ENCODE assay signal across 7 cellular contexts in the genomic region with DNA sequence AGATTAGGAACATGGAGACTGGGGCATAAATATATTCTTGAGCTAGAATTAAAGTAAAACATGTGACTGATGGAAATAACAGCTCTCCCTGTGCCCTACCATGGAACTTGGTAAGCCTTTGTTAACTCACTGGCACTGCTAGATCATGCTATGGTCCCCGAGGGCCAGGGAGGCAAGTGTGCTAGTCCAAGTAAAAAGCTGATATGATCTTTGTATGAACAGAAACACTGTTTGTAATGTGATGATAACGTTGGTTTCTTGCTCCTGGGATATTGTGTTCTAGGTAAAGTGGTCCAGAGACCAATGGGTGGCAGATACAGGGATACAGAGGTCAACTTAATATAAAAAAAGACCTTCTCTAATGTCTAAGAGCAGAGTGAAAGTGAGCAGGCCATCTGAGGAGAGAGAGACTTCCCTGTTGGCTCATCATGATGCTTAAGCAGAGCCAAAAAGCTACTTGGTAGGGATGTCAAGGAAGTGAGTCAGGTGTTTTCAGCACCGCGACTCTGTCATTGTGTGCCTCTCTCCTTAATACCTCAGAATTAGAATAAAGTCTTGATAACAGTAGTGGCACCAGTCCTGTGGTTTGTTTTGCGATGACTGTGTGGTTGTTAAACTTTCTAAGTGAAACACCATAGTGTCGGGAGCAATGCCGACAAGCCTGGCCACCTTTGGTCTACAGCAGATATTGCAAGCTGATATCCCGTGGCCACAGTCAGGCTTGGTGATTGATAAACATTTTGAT. TPM values are rescaled to one million over a fixed set of nuclear protein-coding genes. Genes with fewer than 3 reads are reported as not detected.
DNase-seq lines count a peak whose midpoint lies in the region; ATAC-seq, FAIRE-seq and TF ChIP-seq lines count a peak whose summit lies in the region.

No MANE protein-coding gene starts in this region.

- H3K36me3 ChIP-seq in endodermal cell (ENCODE audit: control insufficient read depth, insufficient read depth, low read length) (no peaks in the 10 kb centered on the region), neural progenitor cell (no peaks in the 10 kb centered on the region), esophagus muscularis mucosa (no peaks in the 10 kb centered on the region)

- H3K4me1 Mint-ChIP-seq in WTC11 (peaks cover 53% of the 10 kb centered on the region), endodermal cell (peaks cover 24% of the 10 kb centered on the region), neural progenitor cell (peaks cover 25% of the 10 kb centered on the region)

- H3K27ac Mint-ChIP-seq in WTC11 (peak overlapping the region; percentile 88), endodermal cell (peak overlapping the region; percentile 2), neural progenitor cell (no peak overlapping the region)

- CTCF ChIA-PET in WTC11 (lab: Charles Lee): interaction anchor here (1.3 to 1.5 kb wide), 3 partner anchors 9 to 405 kb away, joined by 3 to 6 read pairs (median 6); partner anchors contain the start of gene AMN1

- no peak overlapping the region for H3K4me2 ChIP-seq in neural progenitor cell

- no peak for TF ChIP-seq POLR2A in esophagus muscularis mucosa (IDR thresholded peaks at IDR 0.05; ENCODE audit: low read depth)

- H3K27me3 ChIP-seq in endodermal cell (ENCODE audit: control insufficient read depth, insufficient read depth, low read length, poor library complexity, severe bottlenecking) (no peaks in the 10 kb centered on the region), neural progenitor cell (no peaks in the 10 kb centered on the region), esophagus muscularis mucosa (no peaks in the 10 kb centered on the region)

- H3F3A ChIP-seq in neural progenitor cell (ENCODE audit: low read depth): peaks cover 20% of the 10 kb centered on the region

- H3K9me3 ChIP-seq in endodermal cell (ENCODE audit: control insufficient read depth, low read length): no peaks in the 10 kb centered on the region
- H3K9me3 ChIP-seq in neural progenitor cell (ENCODE audit: low read depth): no peaks in the 10 kb centered on the region
- H3K9me3 ChIP-seq in esophagus muscularis mucosa: no peaks in the 10 kb centered on the region

- 76 to 91% methylated on average over 5 to 8 of the region's 8 CpGs for WGBS in endodermal cell (ENCODE audit: insufficient coverage in 1 of 2, insufficient read length in 1 of 2), 2 experiments
- WGBS in esophagus muscularis mucosa: 66% methylated on average over 8 of the region's 8 CpGs

- no peak overlapping the region for H2AFZ ChIP-seq in neural progenitor cell (replicated peaks)

- H3K4me3 ChIP-seq in endodermal cell (ENCODE audit: low read length) (no peak overlapping the region), neural progenitor cell (no peak overlapping the region), esophagus muscularis mucosa (no peak overlapping the region)

- H3K27ac ChIP-seq in endodermal cell (ENCODE audit: low read depth, low read length): no peak overlapping the region
- no peak overlapping the region for H3K27ac ChIP-seq in neural progenitor cell
- H3K27ac ChIP-seq in esophagus muscularis mucosa (replicated peaks in 1 of 4): peak overlapping the region in 2 of 4 donors; percentile 37 to 42

- H3K9ac ChIP-seq in endodermal cell (ENCODE audit: extremely low read depth, low read length, poor library complexity, severe bottlenecking) (no peak overlapping the region), neural progenitor cell (no peak overlapping the region)

- no peaks in the 10 kb centered on the region for H4K20me1 ChIP-seq in neural progenitor cell (ENCODE audit: low read depth)

- DNase-seq in GM19239 (ENCODE audit: insufficient read length, low spot score) (peak; percentile 28), WTC11 (ENCODE audit: low spot score) (no peak), endodermal cell (peak; percentile 68), neural progenitor cell (ENCODE audit: low spot score) (no peak), esophagus muscularis mucosa (ENCODE audit: extremely low spot score) (no peak)
- peak; percentile 70 for DNase-seq in stimulated activated CD8-positive, alpha-beta memory T cell treated with anti-CD3 and anti-CD28 coated beads, Interleukin-4, amount 100 ng/mL, for 48 hours

- peak; percentile 48 for FAIRE-seq in GM19239 (lab: Jason Lieb, UNC)

- peaks cover 78% of the 10 kb centered on the region for H3K79me2 ChIP-seq in neural progenitor cell (ENCODE audit: low read depth)

- H3K4me1 ChIP-seq in endodermal cell (ENCODE audit: control insufficient read depth, insufficient read depth, low read length) (no peaks in the 10 kb centered on the region), neural progenitor cell (peaks cover 23% of the 10 kb centered on the region), esophagus muscularis mucosa (peaks cover 8 to 17% (median 16%) of the 10 kb centered on the region in 4 donors)

- peak; percentile 51 for ATAC-seq in HG03064 (IDR thresholded peaks at IDR 0.05; ENCODE audit: low read depth, unreplicated experiment)
- ATAC-seq in WTC11: peak; percentile 43

- H3K27me3 Mint-ChIP-seq in WTC11 (ENCODE audit: low read depth): no peaks in the 10 kb centered on the region
- H3K27me3 Mint-ChIP-seq in endodermal cell (ENCODE audit: insufficient read depth): no peaks in the 10 kb centered on the region
- H3K27me3 Mint-ChIP-seq in neural progenitor cell (ENCODE audit: insufficient read depth, low read depth): peaks cover 5% of the 10 kb centered on the region

- intact Hi-C loops in esophagus muscularis mucosa (cut with DNase I): no loop called here

- H3K9me3 Mint-ChIP-seq in WTC11: no peaks in the 10 kb centered on the region
- no peaks in the 10 kb centered on the region for H3K9me3 Mint-ChIP-seq in endodermal cell
- H3K9me3 Mint-ChIP-seq in neural progenitor cell: no peaks in the 10 kb centered on the region

- TF ChIP-seq EP300 in esophagus muscularis mucosa (IDR thresholded peaks at IDR 0.05): no peak

- H3K4me3 Mint-ChIP-seq in WTC11: no peak overlapping the region
- no peak overlapping the region for H3K4me3 Mint-ChIP-seq in endodermal cell
- no peak overlapping the region for H3K4me3 Mint-ChIP-seq in neural progenitor cell

- TF ChIP-seq CTCF in WTC11 (IDR thresholded peaks at IDR 0.05) (no peak), endodermal cell (conservative IDR thresholded peaks at IDR 0.05) (peak; percentile 67), neural progenitor cell (IDR thresholded peaks at IDR 0.05) (no peak), esophagus muscularis mucosa (IDR thresholded peaks at IDR 0.05) (no peak)

- POLR2A ChIA-PET in WTC11 (lab: Charles Lee): interaction anchor here (0.6 kb wide), 1 partner anchor 119 kb away, joined by 3 read pairs; no protein-coding TSS in a partner anchor

- H3K36me3 Mint-ChIP-seq in WTC11: 0 out of 2 replicates have a peak, but pooled peaks cover 2% of the 10 kb centered on the region
- H3K36me3 Mint-ChIP-seq in endodermal cell (ENCODE audit: low read depth): peaks cover 18% of the 10 kb centered on the region
- peaks cover 13% of the 10 kb centered on the region for H3K36me3 Mint-ChIP-seq in neural progenitor cell

TF ChIP-seq in WTC11, 78 proteins besides CTCF, POLR2A, EP300 and RAD21 (continues in another document):
- TF ChIP-seq OVOL2 (CRISPR knock-in tag; IDR thresholded peaks at IDR 0.05; ENCODE audit: borderline replicate concordance): no peak
- TF ChIP-seq GRHL2 (CRISPR knock-in tag; IDR thresholded peaks at IDR 0.05; ENCODE audit: insufficient replicate concordance, severe bottlenecking): no peak
- no peak for TF ChIP-seq ATF2 (CRISPR knock-in tag; IDR thresholded peaks at IDR 0.05; ENCODE audit: borderline replicate concordance, low read depth)
- no peak for TF ChIP-seq TP53 (CRISPR knock-in tag; IDR thresholded peaks at IDR 0.05)
- TF ChIP-seq ZNF671 (CRISPR knock-in tag; IDR thresholded peaks at IDR 0.05): no peak
- TF ChIP-seq, protein P1, sequence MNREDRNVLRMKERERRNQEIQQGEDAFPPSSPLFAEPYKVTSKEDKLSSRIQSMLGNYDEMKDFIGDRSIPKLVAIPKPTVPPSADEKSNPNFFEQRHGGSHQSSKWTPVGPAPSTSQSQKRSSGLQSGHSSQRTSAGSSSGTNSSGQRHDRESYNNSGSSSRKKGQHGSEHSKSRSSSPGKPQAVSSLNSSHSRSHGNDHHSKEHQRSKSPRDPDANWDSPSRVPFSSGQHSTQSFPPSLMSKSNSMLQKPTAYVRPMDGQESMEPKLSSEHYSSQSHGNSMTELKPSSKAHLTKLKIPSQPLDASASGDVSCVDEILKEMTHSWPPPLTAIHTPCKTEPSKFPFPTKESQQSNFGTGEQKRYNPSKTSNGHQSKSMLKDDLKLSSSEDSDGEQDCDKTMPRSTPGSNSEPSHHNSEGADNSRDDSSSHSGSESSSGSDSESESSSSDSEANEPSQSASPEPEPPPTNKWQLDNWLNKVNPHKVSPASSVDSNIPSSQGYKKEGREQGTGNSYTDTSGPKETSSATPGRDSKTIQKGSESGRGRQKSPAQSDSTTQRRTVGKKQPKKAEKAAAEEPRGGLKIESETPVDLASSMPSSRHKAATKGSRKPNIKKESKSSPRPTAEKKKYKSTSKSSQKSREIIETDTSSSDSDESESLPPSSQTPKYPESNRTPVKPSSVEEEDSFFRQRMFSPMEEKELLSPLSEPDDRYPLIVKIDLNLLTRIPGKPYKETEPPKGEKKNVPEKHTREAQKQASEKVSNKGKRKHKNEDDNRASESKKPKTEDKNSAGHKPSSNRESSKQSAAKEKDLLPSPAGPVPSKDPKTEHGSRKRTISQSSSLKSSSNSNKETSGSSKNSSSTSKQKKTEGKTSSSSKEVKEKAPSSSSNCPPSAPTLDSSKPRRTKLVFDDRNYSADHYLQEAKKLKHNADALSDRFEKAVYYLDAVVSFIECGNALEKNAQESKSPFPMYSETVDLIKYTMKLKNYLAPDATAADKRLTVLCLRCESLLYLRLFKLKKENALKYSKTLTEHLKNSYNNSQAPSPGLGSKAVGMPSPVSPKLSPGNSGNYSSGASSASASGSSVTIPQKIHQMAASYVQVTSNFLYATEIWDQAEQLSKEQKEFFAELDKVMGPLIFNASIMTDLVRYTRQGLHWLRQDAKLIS (CRISPR knock-in tag; IDR thresholded peaks at IDR 0.05; ENCODE audit: borderline replicate concordance): no peak

RNA-seq across cellular contexts. Expression of gene BICD1, which starts 27.7 kb away (rescaled TPM):
- 56.7 to 69.4 TPM (median 58.4 TPM) in 3 replicates for total RNA-seq in WTC11 (2021)
- total RNA-seq in endodermal cell: 100 to 1,000 TPM in 1 of 2 donors, 10 to 100 TPM in 1; 56.0 to 101 TPM
- 24.8 TPM for polyA plus RNA-seq in endodermal cell (2013, experiment 1 of 2)
- 21.9 TPM for polyA plus RNA-seq in endodermal cell (2013, experiment 2 of 2)
- 20.3 and 23.6 TPM in 2 replicates for total RNA-seq in neural progenitor cell (ENCODE audit: low replicate concordance)
- 10 to 100 TPM in 2 of 4 donors, 1 to 10 TPM in 2; 6.8 to 14.1 (median 10.2) TPM for total RNA-seq in esophagus muscularis mucosa

Comparison
In these comparisons a context has a peak if more than half of its experiments do, and no peak if none do; other contexts are left out.
1. DNase-seq: peak in GM19239 (single experiment), endodermal cell (single experiment) and stimulated activated CD8-positive, alpha-beta memory T cell treated with anti-CD3 and anti-CD28 coated beads, Interleukin-4, amount 100 ng/mL, for 48 hours (single experiment); none in WTC11 (single experiment), neural progenitor cell (single experiment) and esophagus muscularis mucosa (single experiment).